Comparison of ENCODE assay signal across 1 cellular context in the genomic region with DNA sequence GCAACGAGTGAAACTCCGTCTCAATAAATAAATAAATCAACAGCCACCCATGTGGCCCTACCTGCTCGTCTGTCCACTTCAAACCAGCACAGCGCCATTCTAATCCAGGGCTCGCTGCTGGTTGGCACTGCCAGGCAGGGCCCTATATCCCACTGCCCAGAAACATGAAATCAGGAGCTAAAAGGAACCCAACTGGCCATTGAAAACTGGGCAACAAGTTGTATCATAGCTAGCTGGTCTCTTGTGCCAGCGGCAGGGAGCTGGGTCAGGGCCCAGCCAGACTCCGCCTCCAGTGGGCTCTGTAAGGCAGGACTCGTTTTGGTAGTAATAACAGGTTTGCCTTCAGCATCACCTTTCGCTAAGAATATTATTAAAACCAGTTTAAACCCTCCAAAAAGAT.
TF ChIP-seq lines count a peak whose summit lies in the region.

No MANE protein-coding gene starts in this region.

TF ChIP-seq in H1, 55 proteins besides CTCF, POLR2A, EP300 and RAD21:
- TF ChIP-seq KDM4A (IDR thresholded peaks at IDR 0.05; ENCODE audit: low read depth, low read length, severe bottlenecking) (no peak), KDM5A (IDR thresholded peaks at IDR 0.05; ENCODE audit: low read length) (no peak), BRCA1 (IDR thresholded peaks at IDR 0.05; ENCODE audit: low read depth, low read length) (no peak), GABPA (IDR thresholded peaks at IDR 0.05; ENCODE audit: borderline replicate concordance, insufficient read depth, low read length) (no peak)
- TF ChIP-seq, protein P1, sequence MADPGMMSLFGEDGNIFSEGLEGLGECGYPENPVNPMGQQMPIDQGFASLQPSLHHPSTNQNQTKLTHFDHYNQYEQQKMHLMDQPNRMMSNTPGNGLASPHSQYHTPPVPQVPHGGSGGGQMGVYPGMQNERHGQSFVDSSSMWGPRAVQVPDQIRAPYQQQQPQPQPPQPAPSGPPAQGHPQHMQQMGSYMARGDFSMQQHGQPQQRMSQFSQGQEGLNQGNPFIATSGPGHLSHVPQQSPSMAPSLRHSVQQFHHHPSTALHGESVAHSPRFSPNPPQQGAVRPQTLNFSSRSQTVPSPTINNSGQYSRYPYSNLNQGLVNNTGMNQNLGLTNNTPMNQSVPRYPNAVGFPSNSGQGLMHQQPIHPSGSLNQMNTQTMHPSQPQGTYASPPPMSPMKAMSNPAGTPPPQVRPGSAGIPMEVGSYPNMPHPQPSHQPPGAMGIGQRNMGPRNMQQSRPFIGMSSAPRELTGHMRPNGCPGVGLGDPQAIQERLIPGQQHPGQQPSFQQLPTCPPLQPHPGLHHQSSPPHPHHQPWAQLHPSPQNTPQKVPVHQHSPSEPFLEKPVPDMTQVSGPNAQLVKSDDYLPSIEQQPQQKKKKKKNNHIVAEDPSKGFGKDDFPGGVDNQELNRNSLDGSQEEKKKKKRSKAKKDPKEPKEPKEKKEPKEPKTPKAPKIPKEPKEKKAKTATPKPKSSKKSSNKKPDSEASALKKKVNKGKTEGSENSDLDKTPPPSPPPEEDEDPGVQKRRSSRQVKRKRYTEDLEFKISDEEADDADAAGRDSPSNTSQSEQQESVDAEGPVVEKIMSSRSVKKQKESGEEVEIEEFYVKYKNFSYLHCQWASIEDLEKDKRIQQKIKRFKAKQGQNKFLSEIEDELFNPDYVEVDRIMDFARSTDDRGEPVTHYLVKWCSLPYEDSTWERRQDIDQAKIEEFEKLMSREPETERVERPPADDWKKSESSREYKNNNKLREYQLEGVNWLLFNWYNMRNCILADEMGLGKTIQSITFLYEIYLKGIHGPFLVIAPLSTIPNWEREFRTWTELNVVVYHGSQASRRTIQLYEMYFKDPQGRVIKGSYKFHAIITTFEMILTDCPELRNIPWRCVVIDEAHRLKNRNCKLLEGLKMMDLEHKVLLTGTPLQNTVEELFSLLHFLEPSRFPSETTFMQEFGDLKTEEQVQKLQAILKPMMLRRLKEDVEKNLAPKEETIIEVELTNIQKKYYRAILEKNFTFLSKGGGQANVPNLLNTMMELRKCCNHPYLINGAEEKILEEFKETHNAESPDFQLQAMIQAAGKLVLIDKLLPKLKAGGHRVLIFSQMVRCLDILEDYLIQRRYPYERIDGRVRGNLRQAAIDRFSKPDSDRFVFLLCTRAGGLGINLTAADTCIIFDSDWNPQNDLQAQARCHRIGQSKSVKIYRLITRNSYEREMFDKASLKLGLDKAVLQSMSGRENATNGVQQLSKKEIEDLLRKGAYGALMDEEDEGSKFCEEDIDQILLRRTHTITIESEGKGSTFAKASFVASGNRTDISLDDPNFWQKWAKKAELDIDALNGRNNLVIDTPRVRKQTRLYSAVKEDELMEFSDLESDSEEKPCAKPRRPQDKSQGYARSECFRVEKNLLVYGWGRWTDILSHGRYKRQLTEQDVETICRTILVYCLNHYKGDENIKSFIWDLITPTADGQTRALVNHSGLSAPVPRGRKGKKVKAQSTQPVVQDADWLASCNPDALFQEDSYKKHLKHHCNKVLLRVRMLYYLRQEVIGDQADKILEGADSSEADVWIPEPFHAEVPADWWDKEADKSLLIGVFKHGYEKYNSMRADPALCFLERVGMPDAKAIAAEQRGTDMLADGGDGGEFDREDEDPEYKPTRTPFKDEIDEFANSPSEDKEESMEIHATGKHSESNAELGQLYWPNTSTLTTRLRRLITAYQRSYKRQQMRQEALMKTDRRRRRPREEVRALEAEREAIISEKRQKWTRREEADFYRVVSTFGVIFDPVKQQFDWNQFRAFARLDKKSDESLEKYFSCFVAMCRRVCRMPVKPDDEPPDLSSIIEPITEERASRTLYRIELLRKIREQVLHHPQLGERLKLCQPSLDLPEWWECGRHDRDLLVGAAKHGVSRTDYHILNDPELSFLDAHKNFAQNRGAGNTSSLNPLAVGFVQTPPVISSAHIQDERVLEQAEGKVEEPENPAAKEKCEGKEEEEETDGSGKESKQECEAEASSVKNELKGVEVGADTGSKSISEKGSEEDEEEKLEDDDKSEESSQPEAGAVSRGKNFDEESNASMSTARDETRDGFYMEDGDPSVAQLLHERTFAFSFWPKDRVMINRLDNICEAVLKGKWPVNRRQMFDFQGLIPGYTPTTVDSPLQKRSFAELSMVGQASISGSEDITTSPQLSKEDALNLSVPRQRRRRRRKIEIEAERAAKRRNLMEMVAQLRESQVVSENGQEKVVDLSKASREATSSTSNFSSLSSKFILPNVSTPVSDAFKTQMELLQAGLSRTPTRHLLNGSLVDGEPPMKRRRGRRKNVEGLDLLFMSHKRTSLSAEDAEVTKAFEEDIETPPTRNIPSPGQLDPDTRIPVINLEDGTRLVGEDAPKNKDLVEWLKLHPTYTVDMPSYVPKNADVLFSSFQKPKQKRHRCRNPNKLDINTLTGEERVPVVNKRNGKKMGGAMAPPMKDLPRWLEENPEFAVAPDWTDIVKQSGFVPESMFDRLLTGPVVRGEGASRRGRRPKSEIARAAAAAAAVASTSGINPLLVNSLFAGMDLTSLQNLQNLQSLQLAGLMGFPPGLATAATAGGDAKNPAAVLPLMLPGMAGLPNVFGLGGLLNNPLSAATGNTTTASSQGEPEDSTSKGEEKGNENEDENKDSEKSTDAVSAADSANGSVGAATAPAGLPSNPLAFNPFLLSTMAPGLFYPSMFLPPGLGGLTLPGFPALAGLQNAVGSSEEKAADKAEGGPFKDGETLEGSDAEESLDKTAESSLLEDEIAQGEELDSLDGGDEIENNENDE (IDR thresholded peaks at IDR 0.05; ENCODE audit: insufficient replicate concordance, low read length) = no peak
